ENCODE assay signal across 9 cellular contexts in the genomic region with DNA sequence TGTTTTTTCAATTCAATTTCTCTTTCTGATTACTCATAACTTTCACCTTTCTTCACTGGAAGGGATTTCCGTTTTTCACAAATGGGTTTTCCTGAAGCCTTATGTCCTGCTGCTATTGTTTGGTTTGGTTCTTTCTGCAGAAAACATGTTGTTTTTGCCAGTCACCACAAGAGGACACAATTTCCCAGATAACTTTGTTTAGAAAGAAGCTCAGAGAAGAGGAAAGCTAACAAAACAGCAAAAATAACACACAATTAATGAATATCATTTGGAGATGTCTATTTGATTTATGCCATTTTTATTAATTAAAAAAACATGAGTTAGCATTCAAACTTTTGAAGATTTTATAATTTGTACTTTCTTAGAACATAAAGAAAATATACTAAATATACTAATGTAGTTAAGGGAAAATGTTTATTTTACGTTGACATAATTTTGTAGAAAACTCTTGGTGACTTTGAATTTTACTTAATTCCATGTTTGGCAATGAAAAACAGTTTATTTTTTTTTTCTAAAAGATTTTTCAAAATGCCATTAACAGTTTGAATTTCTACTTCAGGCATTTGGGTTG. TPM values are rescaled to one million over a fixed set of nuclear protein-coding genes. Genes with fewer than 3 reads are reported as not detected.
DNase-seq lines count a peak whose midpoint lies in the region; ATAC-seq and TF ChIP-seq lines count a peak whose summit lies in the region.
"Had no signal": no experiment of that assay in that cellular context is flagged by ENCODE, and none has a peak within 500 bp of the region (broad histone marks: within the 10 kb centered on the region; RNA-seq: fewer than 3 reads in every experiment).

No MANE protein-coding gene starts in this region.

- H3K4me1 Mint-ChIP-seq in chondrocyte (ENCODE audit: low read depth) = peaks cover 28% of the 10 kb centered on the region
- H3K4me1 Mint-ChIP-seq in progenitor cell of endocrine pancreas (ENCODE audit: low read depth) = peaks cover 1% of the 10 kb centered on the region

- no peak overlapping the region for H3K27ac ChIP-seq in upper lobe of left lung

- H3K9me3 Mint-ChIP-seq in chondrocyte (ENCODE audit: low read depth) (no peaks in the 10 kb centered on the region), progenitor cell of endocrine pancreas (ENCODE audit: low read depth) (no peaks in the 10 kb centered on the region)
- H3K9me3 Mint-ChIP-seq: activated B cell treated with CpG ODN at 0.5 μM for 24 hours had no signal

- TF ChIP-seq POLR2A in upper lobe of left lung (IDR thresholded peaks at IDR 0.05) = no peak

- no peaks in the 10 kb centered on the region for H3K9me3 ChIP-seq in upper lobe of left lung

- WGBS in upper lobe of left lung, 2 donors = 41 to 43% methylated on average over 2 of the region's 2 CpGs

- TF ChIP-seq CTCF in GM13977 (IDR thresholded peaks at IDR 0.05; ENCODE audit: extremely low read depth, insufficient read depth, missing control alignments) (peak; percentile 42), chondrocyte (IDR thresholded peaks at IDR 0.05) (peak; percentile 96), progenitor cell of endocrine pancreas (IDR thresholded peaks at IDR 0.05; ENCODE audit: unreplicated experiment) (peak; percentile 71), upper lobe of left lung (IDR thresholded peaks at IDR 0.05) (no peak)

- H3K27ac Mint-ChIP-seq in chondrocyte (ENCODE audit: unreplicated experiment) (no peak overlapping the region), progenitor cell of endocrine pancreas (no peak overlapping the region)
- H3K27ac Mint-ChIP-seq: activated B cell treated with CpG ODN at 0.5 μM for 24 hours had no signal

- peaks cover 0 to 24% (median 13%) of the 10 kb centered on the region in 4 donors for H3K27me3 ChIP-seq in upper lobe of left lung

- H3K27me3 Mint-ChIP-seq in chondrocyte (ENCODE audit: low read depth) = no peaks in the 10 kb centered on the region
- peaks cover 60% of the 10 kb centered on the region for H3K27me3 Mint-ChIP-seq in progenitor cell of endocrine pancreas

- no peak overlapping the region for H3K4me3 ChIP-seq in upper lobe of left lung

- no peak for ATAC-seq in upper lobe of left lung (ENCODE audit: low FRiP score in 2 of 2)
- ATAC-seq in GM21825 (IDR thresholded peaks at IDR 0.05; ENCODE audit: unreplicated experiment) = no peak

- H3K36me3 Mint-ChIP-seq in chondrocyte (ENCODE audit: low read depth) (no peaks in the 10 kb centered on the region), progenitor cell of endocrine pancreas (ENCODE audit: insufficient read depth) (no peaks in the 10 kb centered on the region)

- H3K36me3 ChIP-seq in upper lobe of left lung = no peaks in the 10 kb centered on the region

- peaks cover 10 to 20% (median 11%) of the 10 kb centered on the region in 4 donors for H3K4me1 ChIP-seq in upper lobe of left lung

- DNase-seq in GM13977 (ENCODE audit: low spot score) (no peak), NCI-H2227 treated with DMSO at 0.1 percent for 48 hours (lab: John Stamatoyannopoulos, UW) (peak; percentile 24), chondrocyte (ENCODE audit: low spot score) (no peak), progenitor cell of endocrine pancreas (ENCODE audit: low spot score, unreplicated experiment) (no peak), HPDE6-E6E7 (ENCODE audit: extremely low spot score) (no peak), upper lobe of left lung (no peak), GM19240 (ENCODE audit: insufficient read length, low spot score) (no peak)
- DNase-seq: activated B cell treated with CpG ODN at 0.5 μM for 24 hours had no signal

- in situ Hi-C loops in GM13977 (cut with MboI; ENCODE audit: low pct_unique_long_range_greater_than_20kb, low sequenced_read_pairs, unreplicated experiment) = no loop called here

- H3K4me3 Mint-ChIP-seq in chondrocyte (ENCODE audit: unreplicated experiment) (no peak overlapping the region), progenitor cell of endocrine pancreas (ENCODE audit: low read depth) (no peak overlapping the region)
- H3K4me3 Mint-ChIP-seq: activated B cell treated with CpG ODN at 0.5 μM for 24 hours had no signal

- TF ChIP-seq EP300 in upper lobe of left lung (IDR thresholded peaks at IDR 0.05) = no peak

RNA-seq across cellular contexts. Expression of gene TWIST1, which starts 4.7 kb away (rescaled TPM):
- total RNA-seq in chondrocyte (26.5 to 31.8 TPM (median 26.9 TPM) in 3 replicates), progenitor cell of endocrine pancreas (1.8 and 2.8 TPM in 2 replicates), upper lobe of left lung (under 1 TPM in 2 of 6 donors, not detected in 4; 0.77 to 0.98 TPM)
- total RNA-seq: activated B cell treated with CpG ODN at 0.5 μM for 24 hours had no signal

RNA-seq across cellular contexts. Expression of gene FERD3L, which starts 23.1 kb away (rescaled TPM):
- total RNA-seq in chondrocyte (not detected in 3 replicates), progenitor cell of endocrine pancreas (not detected in 2 replicates), upper lobe of left lung (not detected)
- total RNA-seq: activated B cell treated with CpG ODN at 0.5 μM for 24 hours had no signal

Comparison
In these comparisons a context has a peak if more than half of its experiments do, and no peak if none do; other contexts are left out.
1. CTCF ChIP-seq: peak in GM13977 (single experiment), chondrocyte (single experiment) and progenitor cell of endocrine pancreas (single experiment); none in upper lobe of left lung (0 of 6).